In genomic region chr6:37696220-37696840, GRCh38 we compare ENCODE assay signal across 8 cellular contexts. TPM values are rescaled to one million over a fixed set of nuclear protein-coding genes. Genes with fewer than 3 reads are reported as not detected.
DNase-seq lines count a peak whose midpoint lies in the region; ATAC-seq, FAIRE-seq and TF ChIP-seq lines count a peak whose summit lies in the region.

No MANE protein-coding gene starts in this region.

- H3K27me3 ChIP-seq in GM12878 (replicated peaks in 1 of 2; ENCODE audit: control insufficient read depth in 2 of 2, insufficient read depth in 2 of 2, low read length in 1 of 2), result peaks cover 22 to 29% of the 10 kb centered on the region in 2 experiments
- peaks cover 40% of the 10 kb centered on the region for H3K27me3 ChIP-seq in kidney epithelial cell (ENCODE audit: control insufficient read depth, insufficient read depth, low read length)

- WGBS in GM12878 (ENCODE audit: insufficient coverage, insufficient replicate concordance, low lambda C conversion rate, missing lambda C conversion rate), result under 1% methylated on average over 54 of the region's 54 CpGs

- peaks cover 11% of the 10 kb centered on the region for H3K4me1 ChIP-seq in GM12878 (ENCODE audit: control insufficient read depth, insufficient read depth, low read length)

- H3K36me3 ChIP-seq in GM12878 (ENCODE audit: control insufficient read depth in 2 of 2, insufficient read depth in 2 of 2, low read length in 1 of 2), result no peaks in the 10 kb centered on the region
- no peaks in the 10 kb centered on the region for H3K36me3 ChIP-seq in kidney epithelial cell (ENCODE audit: control insufficient read depth, insufficient read depth, low read length)

- no peaks in the 10 kb centered on the region for H4K20me1 ChIP-seq in GM12878 (ENCODE audit: control insufficient read depth, insufficient read depth)

- no peaks in the 10 kb centered on the region for H3K9me3 Mint-ChIP-seq in stimulated activated naive B cell treated with anti-CD40 and anti-IgM and Interleukin-4, amounts not matched to agents 10 μg/mL and 1 μg/mL and 100 μg/mL, for 72 hours

- H3K9me3 ChIP-seq in GM12878 (replicated peaks; ENCODE audit: control insufficient read depth, insufficient read depth, low read length), result no peaks in the 10 kb centered on the region

- peak overlapping the region; percentile 84 for H3K27ac Mint-ChIP-seq in stimulated activated naive B cell treated with anti-CD40 and anti-IgM and Interleukin-4, amounts not matched to agents 10 μg/mL and 1 μg/mL and 100 μg/mL, for 72 hours

- RAD21 ChIA-PET in GM12878 (lab: Charles Lee; ENCODE audit: unreplicated experiment), result no interaction called here

- no peaks in the 10 kb centered on the region for H3K79me2 ChIP-seq in GM12878 (ENCODE audit: control insufficient read depth, insufficient read depth, low read length)

- FAIRE-seq in GM12892 (lab: Jason Lieb, UNC) (no peak), GM12878 (lab: Jason Lieb, UNC) (no peak)

- in situ Hi-C loops in GM12878 (cut with MboI), result no loop called here

- DNase-seq in GM12892 (ENCODE audit: insufficient read length) (peak; percentile 42), RWPE1 (ENCODE audit: low spot score) (peak; percentile 18), GM12878 (ENCODE audit: low read depth, low spot score) (no peak), kidney epithelial cell (ENCODE audit: low read depth) (no peak), middle frontal gyrus (ENCODE audit: extremely low spot score, low spot score) (no peak), epidermal melanocyte (ENCODE audit: insufficient read length, low spot score) (no peak)
- DNase-seq in stimulated activated naive B cell treated with anti-CD40 and anti-IgM and Interleukin-4, amounts not matched to agents 10 μg/mL and 1 μg/mL and 100 μg/mL, for 72 hours, result peak; percentile 32

- peak overlapping the region; percentile 19 for H2AFZ ChIP-seq in GM12878 (ENCODE audit: control insufficient read depth, low read depth, low read length)

- H3K4me3 ChIP-seq in GM12878 (peak overlapping the region; percentile 92), kidney epithelial cell (ENCODE audit: low read depth, low read length) (peak overlapping the region; percentile 44)

- peaks cover 30 to 51% of the 10 kb centered on the region in 2 donors for H3K27me3 Mint-ChIP-seq in stimulated activated naive B cell treated with anti-CD40 and anti-IgM and Interleukin-4, amounts not matched to agents 10 μg/mL and 1 μg/mL and 100 μg/mL, for 72 hours

- peaks cover 8 to 14% of the 10 kb centered on the region in 2 donors for H3K36me3 Mint-ChIP-seq in stimulated activated naive B cell treated with anti-CD40 and anti-IgM and Interleukin-4, amounts not matched to agents 10 μg/mL and 1 μg/mL and 100 μg/mL, for 72 hours

- TF ChIP-seq POLR2A in GM12892 (IDR thresholded peaks at IDR 0.05; ENCODE audit: low read depth, low read length) (no peak), GM12878 (IDR thresholded peaks at IDR 0.05; ENCODE audit: low read depth, low read length) (no peak)

- POLR2A ChIA-PET in RWPE1 (lab: Yijun Ruan, JAX; ENCODE audit: low non-redundant PET), result interaction anchor here (0.5 kb wide), 1 partner anchor 314 kb away, joined by 7 read pairs; no protein-coding TSS in a partner anchor
- POLR2A ChIA-PET in GM12878 (lab: Charles Lee), result no interaction called here

- peak overlapping the region; percentile 99 for H3K4me2 ChIP-seq in GM12878 (ENCODE audit: control insufficient read depth, insufficient read depth)

- H3K4me3 Mint-ChIP-seq in stimulated activated naive B cell treated with anti-CD40 and anti-IgM and Interleukin-4, amounts not matched to agents 10 μg/mL and 1 μg/mL and 100 μg/mL, for 72 hours, result peak overlapping the region; percentile 87 to 98

- no peak for TF ChIP-seq EP300 in GM12878 (IDR thresholded peaks at IDR 0.05; ENCODE audit: borderline replicate concordance in 1 of 2, control insufficient read depth in 1 of 2, low read depth in 2 of 2, low read length in 2 of 2)

- TF ChIP-seq CTCF in RWPE1 (conservative IDR thresholded peaks at IDR 0.05; ENCODE audit: low read depth) (no peak), GM12878 (IDR thresholded peaks at IDR 0.05 in 2 of 3, conservative IDR thresholded peaks at IDR 0.05 in 1 of 3; ENCODE audit: control insufficient read depth in 2 of 3, extremely low read depth in 1 of 3, insufficient read depth in 1 of 3, low read depth in 3 of 3, low read length in 3 of 3) (no peak), kidney epithelial cell (IDR thresholded peaks at IDR 0.05; ENCODE audit: insufficient read depth, low read length, poor library complexity, severe bottlenecking) (no peak)

- no TSS peak for BruUV-seq in GM12878 (replicated peaks; lab: Mats Ljungman, UMichigan)

- H3K27ac ChIP-seq in RWPE1 (no peak overlapping the region), GM12878 (ENCODE audit: control insufficient read depth, insufficient read depth) (no peak overlapping the region)

- peaks cover 35 to 42% of the 10 kb centered on the region in 2 donors for H3K4me1 Mint-ChIP-seq in stimulated activated naive B cell treated with anti-CD40 and anti-IgM and Interleukin-4, amounts not matched to agents 10 μg/mL and 1 μg/mL and 100 μg/mL, for 72 hours

- peak; percentile 11 for ATAC-seq in GM12878
- peak; percentile 8 to 10 for ATAC-seq in stimulated activated naive B cell treated with anti-CD40 and anti-IgM and Interleukin-4, amounts not matched to agents 10 μg/mL and 1 μg/mL and 100 μg/mL, for 72 hours (replicated peaks)
- no peak for ATAC-seq in GM18909 (IDR thresholded peaks at IDR 0.05; ENCODE audit: poor library complexity, unreplicated experiment)

- peak overlapping the region; percentile 28; the same call in 1 of the 2 replicates for H3K9ac ChIP-seq in GM12878 (ENCODE audit: control insufficient read depth, insufficient read depth, low read length)

- intact Hi-C loops in GM12878 (cut with micrococcal nuclease; ENCODE audit: unreplicated experiment), result loop anchor here (10.0 kb wide), 1 partner anchor 978 kb away; no protein-coding TSS in a partner anchor

- TF ChIP-seq RAD21 in GM12878 (IDR thresholded peaks at IDR 0.05; ENCODE audit: insufficient read depth, low read depth, low read length), result no peak

- CTCF ChIA-PET in RWPE1 (lab: Yijun Ruan, JAX), result interaction anchor here (0.6 kb wide), 1 partner anchor 468 kb away, joined by 5 read pairs; no protein-coding TSS in a partner anchor
- CTCF ChIA-PET in GM12878 (lab: Yijun Ruan, JAX), result no interaction called here

- SMC1A ChIA-PET in GM12878 (lab: Charles Lee; ENCODE audit: uncharacterized antibody, unreplicated experiment), result no interaction called here

TF ChIP-seq in GM12878, 131 proteins besides CTCF, POLR2A, EP300 and RAD21 (continues in another document):
- TF ChIP-seq EED (IDR thresholded peaks at IDR 0.05; ENCODE audit: low read depth) (0 out of 2 replicates have a peak, but pooled peaks have one; percentile 3), ZNF687 (IDR thresholded peaks at IDR 0.05) (no peak), SUZ12 (IDR thresholded peaks at IDR 0.05; ENCODE audit: unreplicated experiment) (peak; percentile 18), EZH2 (IDR thresholded peaks at IDR 0.05; ENCODE audit: borderline replicate concordance, control insufficient read depth, low read depth, low read length) (peak; percentile 0; the same call in 1 of the 2 replicates)

RNA-seq across cellular contexts. Expression of gene MDGA1, which starts 1.4 kb away (rescaled TPM):
- polyA plus RNA-seq in GM12892 (2012; ENCODE audit: missing spikeins), result 0.23 TPM
- 0.67 and 1.2 TPM in 2 replicates for total RNA-seq in GM12878 (2013; cell fraction: nucleolus; rRNA removed)
- total RNA-seq in GM12878 (2014; rRNA removed) (1.1 and 2.0 TPM in 2 replicates), GM12878 (2014; rRNA removed; fragmentation: Illumina TruSeq; extraction: Trizol) (0.54 and 0.60 TPM in 2 replicates), GM12878 (2021) (2.2 and 3.0 TPM in 2 replicates), kidney epithelial cell (0.25 and 0.41 TPM in 2 replicates)
- polyA plus RNA-seq in GM12878 (2011; ENCODE audit: low read depth), result 0.10 TPM
- polyA plus RNA-seq in GM12878 (2011; rRNA removed) (0.15 and 0.19 TPM in 2 replicates), GM12878 (2014; fragmentation: Illumina TruSeq; extraction: Trizol) (1.1 and 2.2 TPM in 2 replicates), GM12878 (2014; fragmentation: Nextera tagmentation; extraction: Ambion mirVana) (under 1 TPM; 0.02 to 0.26 TPM), GM12878 (2014; rRNA removed) (0.94 and 1.00 TPM in 2 replicates), GM12878 (2016; fragmentation: Nextera tagmentation; extraction: Ambion mirVana) (under 1 TPM in 1 of 2 experiments, not detected in 1; 0.90 TPM)
- polyA plus RNA-seq in GM12878 (2011; cell fraction: cytosol; rRNA removed), result 0.09 and 0.40 TPM in 2 replicates
- 0.27 and 0.76 TPM in 2 replicates for polyA plus RNA-seq in GM12878 (2011; cell fraction: nucleus; rRNA removed)
- 0.14 and 0.83 TPM in 2 replicates for polyA plus RNA-seq in GM12878 (2012)
- 0.22 and 0.77 TPM in 2 replicates for polyA minus RNA-seq in GM12878 (2011; rRNA and poly(A)+ RNA removed)
- not detected in 2 replicates for polyA minus RNA-seq in GM12878 (2011; cell fraction: cytosol; rRNA and poly(A)+ RNA removed)
- polyA minus RNA-seq in GM12878 (2011; cell fraction: nucleus; rRNA and poly(A)+ RNA removed), result 0.36 and 0.48 TPM in 2 replicates

Comparison
In these comparisons a context has a peak if more than half of its experiments do, and no peak if none do; other contexts are left out.
1. DNase-seq: peak in GM12892 (single experiment), RWPE1 (single experiment) and stimulated activated naive B cell treated with anti-CD40 and anti-IgM and Interleukin-4, amounts not matched to agents 10 μg/mL and 1 μg/mL and 100 μg/mL, for 72 hours (single experiment); none in GM12878 (single experiment), kidney epithelial cell (single experiment), middle frontal gyrus (single experiment) and epidermal melanocyte (single experiment).